In the genomic region with DNA sequence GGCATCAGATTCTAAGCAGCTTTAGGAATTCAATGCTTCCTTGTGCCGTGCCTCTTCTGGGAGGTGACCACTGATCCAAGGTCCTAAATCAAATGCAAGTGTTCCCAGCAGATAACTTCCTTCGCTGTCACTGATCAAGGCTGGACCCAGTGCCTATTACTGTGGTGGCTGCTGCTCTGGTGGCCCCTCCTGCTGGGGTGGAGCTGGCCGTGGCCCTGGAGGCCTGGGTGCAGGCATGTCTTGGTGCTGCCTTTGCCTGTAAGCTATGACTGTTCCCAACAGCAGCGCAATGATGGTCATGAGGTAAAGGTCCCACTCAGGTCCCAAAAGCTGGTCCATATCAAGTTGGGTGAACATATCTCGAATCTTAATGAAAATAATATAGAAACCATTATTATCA, we compare ENCODE assay signal across 28 cellular contexts.
"Had no signal": no experiment of that assay in that cellular context is flagged by ENCODE, and none has a peak within 500 bp of the region (broad histone marks: within the 10 kb centered on the region; RNA-seq: fewer than 3 reads in every experiment).

No MANE protein-coding gene starts in this region.

- H3K9me3 Mint-ChIP-seq: activated CD4-positive, alpha-beta memory T cell treated with anti-CD3 and anti-CD28 coated beads, Interleukin-2, amount 10 ng/mL, durations not matched to agents 7 days and 5 days; activated naive CD4-positive, alpha-beta T cell treated with anti-CD3 and anti-CD28 coated beads, Interleukin-2, amount 50 U/mL, for 24 hours; activated T-cell treated with anti-CD3 and anti-CD28 coated beads, Interleukin-2, amount 50 U/mL, for 72 hours; activated T-helper 2 cell treated with anti-CD3 and anti-CD28 coated beads, Interferon-gamma antibody, Interleukin-2, Interleukin-4, amounts not matched to agents 10 μg/mL and 5 μg/mL and 100 μg/mL, durations not matched to agents 14 hours and 24 hours and 36 hours; IgD-negative memory B cell; T-helper 1 cell treated with Interleukin-12 subunit alpha and Interleukin-12 subunit beta and Interleukin-4 antibody, amounts not matched to agents 30 μg/mL and 1 μg/mL, for 36 hours; WTC11 had no signal

- H3K27me3 Mint-ChIP-seq: activated CD4-positive, alpha-beta memory T cell treated with anti-CD3 and anti-CD28 coated beads, Interleukin-2, amount 10 ng/mL, durations not matched to agents 7 days and 5 days; activated CD4-positive, alpha-beta T cell treated with anti-CD3 and anti-CD28 coated beads, Interleukin-2, amount 10 ng/mL, durations not matched to agents 24 days and 14 days; activated naive CD4-positive, alpha-beta T cell treated with anti-CD3 and anti-CD28 coated beads, Interleukin-2, amount 50 U/mL, for 24 hours; IgD-negative memory B cell had no signal

- ATAC-seq: activated T-cell treated with anti-CD3 and anti-CD28 coated beads, Interleukin-2, amount 50 U/mL, for 72 hours; SK-N-SH treated with all-trans-retinoic acid at 6 μM for 48 hours; WTC11 had no signal

- H3K4me3 Mint-ChIP-seq: activated CD4-positive, alpha-beta memory T cell treated with anti-CD3 and anti-CD28 coated beads, Interleukin-2, amount 10 ng/mL, durations not matched to agents 7 days and 5 days; activated CD4-positive, alpha-beta T cell treated with anti-CD3 and anti-CD28 coated beads, Interleukin-2, amount 10 ng/mL, durations not matched to agents 24 days and 14 days; activated naive CD4-positive, alpha-beta T cell treated with anti-CD3 and anti-CD28 coated beads, Interleukin-2, amount 50 U/mL, for 24 hours; activated T-cell treated with anti-CD3 and anti-CD28 coated beads, Interleukin-2, amount 50 U/mL, for 72 hours; IgD-negative memory B cell; T-helper 1 cell treated with Interleukin-12 subunit alpha and Interleukin-12 subunit beta and Interleukin-4 antibody, amounts not matched to agents 30 μg/mL and 1 μg/mL, for 36 hours; WTC11 had no signal

- H3K27me3 ChIP-seq: brain microvascular endothelial cell, cardiac muscle cell, MG63, Peyer's patch, SJSA1 had no signal

- H3K9me3 ChIP-seq: MG63, Peyer's patch, SJSA1 had no signal

- H3K4me3 ChIP-seq: cardiac muscle cell, MG63, Peyer's patch, SJSA1 had no signal

- H3K27ac ChIP-seq: brain microvascular endothelial cell, cardiac muscle cell, Peyer's patch, RWPE1, SJSA1 had no signal

- H3K4me1 ChIP-seq: Peyer's patch, SJSA1 had no signal

- H3K36me3 ChIP-seq: MG63 had no signal

- DNase-seq: activated CD4-positive, alpha-beta memory T cell treated with anti-CD3 and anti-CD28 coated beads, Interleukin-2, amount 10 ng/mL, durations not matched to agents 7 days and 5 days; activated CD4-positive, alpha-beta T cell treated with anti-CD3 and anti-CD28 coated beads for 1 hour; activated CD4-positive, alpha-beta T cell treated with anti-CD3 and anti-CD28 coated beads, Interleukin-2, amount 10 ng/mL, durations not matched to agents 24 days and 14 days; activated gamma-delta T cell treated with Interleukin-2 at 50 U/mL for 16 hours; activated T-cell treated with anti-CD3 and anti-CD28 coated beads for 4 hours; activated T-cell treated with anti-CD3 and anti-CD28 coated beads, Interleukin-2, amount 50 U/mL, for 72 hours; brain microvascular endothelial cell; cerebellar nuclear complex; MG63; NCI-H1105; NCI-H1436; NCI-H1694 treated with DMSO at 0.1 percent for 48 hours; NCI-H2029 treated with DMSO at 0.1 percent for 48 hours; NCI-H345; NCI-H510A; NCI-H69; Peyer's patch; SHP77; SW 1271 had no signal

- H3K27ac Mint-ChIP-seq: activated CD4-positive, alpha-beta memory T cell treated with anti-CD3 and anti-CD28 coated beads, Interleukin-2, amount 10 ng/mL, durations not matched to agents 7 days and 5 days; activated CD4-positive, alpha-beta T cell treated with anti-CD3 and anti-CD28 coated beads, Interleukin-2, amount 10 ng/mL, durations not matched to agents 24 days and 14 days; activated T-cell treated with anti-CD3 and anti-CD28 coated beads, Interleukin-2, amount 50 U/mL, for 72 hours; activated T-helper 2 cell treated with anti-CD3 and anti-CD28 coated beads, Interferon-gamma antibody, Interleukin-2, Interleukin-4, amounts not matched to agents 10 μg/mL and 5 μg/mL and 100 μg/mL, durations not matched to agents 14 hours and 24 hours and 36 hours; IgD-negative memory B cell; T-helper 1 cell treated with Interleukin-12 subunit alpha and Interleukin-12 subunit beta and Interleukin-4 antibody, amounts not matched to agents 30 μg/mL and 1 μg/mL, for 36 hours; WTC11 had no signal
